In genomic region chr5:32089146-32090000, GRCh38 we compare ENCODE assay signal across 14 cellular contexts.
A peak's percentile ranks its signal among the peaks of the same experiment; 100 is the strongest.
DNase-seq lines count a peak whose midpoint lies in the region; ATAC-seq, FAIRE-seq and TF ChIP-seq lines count a peak whose summit lies in the region.
"Had no signal": no experiment of that assay in that cellular context is flagged by ENCODE, and none has a peak within 500 bp of the region (broad histone marks: within the 10 kb centered on the region; RNA-seq: fewer than 3 reads in every experiment).

No MANE protein-coding gene starts in this region.

- no peaks in the 10 kb centered on the region for H3K4me1 Mint-ChIP-seq in endodermal cell

- H3K36me3 ChIP-seq in right atrium auricular region, result peaks cover 40% of the 10 kb centered on the region
- no peaks in the 10 kb centered on the region for H3K36me3 ChIP-seq in endodermal cell (ENCODE audit: control insufficient read depth, insufficient read depth, low read length)
- no peaks in the 10 kb centered on the region for H3K36me3 ChIP-seq in HepG2 (replicated peaks in 1 of 2; ENCODE audit: control insufficient read depth in 1 of 2, insufficient read depth in 2 of 2, low read length in 2 of 2)
- H3K36me3 ChIP-seq: HAP-1 had no signal

- ATAC-seq in left ventricle myocardium superior (no peak), HepG2 (peak; percentile 47), GM21447 (IDR thresholded peaks at IDR 0.05; ENCODE audit: unreplicated experiment) (no peak)

- H3K4me3 Mint-ChIP-seq in endodermal cell, result no peak overlapping the region
- H3K4me3 Mint-ChIP-seq: CD4-positive, CD25-positive, alpha-beta regulatory T cell had no signal

- no peaks in the 10 kb centered on the region for H3K79me2 ChIP-seq in HepG2 (ENCODE audit: insufficient read depth, low read length)

- no peaks in the 10 kb centered on the region for H4K20me1 ChIP-seq in HepG2 (ENCODE audit: insufficient read depth, low read length)
- H4K20me1 ChIP-seq: BLaER1 treated with 17β-estradiol and CSF1 and Interleukin-3, amounts not matched to agents 10 nM and 100 nM had no signal

- no peaks in the 10 kb centered on the region for H3K9me3 Mint-ChIP-seq in endodermal cell
- H3K9me3 Mint-ChIP-seq: CD4-positive, CD25-positive, alpha-beta regulatory T cell had no signal

- peak overlapping the region; percentile 34 for H3K4me2 ChIP-seq in HepG2 (ENCODE audit: low read depth, low read length)
- H3K4me2 ChIP-seq: BLaER1 treated with 17β-estradiol and CSF1 and Interleukin-3, amounts not matched to agents 10 nM and 100 nM had no signal

- no peak for TF ChIP-seq POLR2A in HepG2 (IDR thresholded peaks at IDR 0.05; ENCODE audit: insufficient read depth in 1 of 2, low read depth in 2 of 2, low read length in 2 of 2)

- WGBS in endodermal cell (ENCODE audit: insufficient coverage in 1 of 2, insufficient read length in 1 of 2), 2 experiments, result 93 to 96% methylated on average over 24 to 30 of the region's 30 CpGs
- 70% methylated on average over 17 of the region's 30 CpGs for WGBS in HepG2 (ENCODE audit: low lambda C conversion rate)

- TF ChIP-seq CTCF in right atrium auricular region (IDR thresholded peaks at IDR 0.05), result no peak
- TF ChIP-seq CTCF in endodermal cell (conservative IDR thresholded peaks at IDR 0.05), result no peak
- no peak for TF ChIP-seq CTCF in HepG2 (CRISPR knock-in tag; IDR thresholded peaks at IDR 0.05)

- H3K36me3 Mint-ChIP-seq in endodermal cell (ENCODE audit: low read depth), result peaks cover 15% of the 10 kb centered on the region
- H3K36me3 Mint-ChIP-seq: CD4-positive, CD25-positive, alpha-beta regulatory T cell had no signal

- H2AFZ ChIP-seq in HepG2 (ENCODE audit: low read length), result no peak overlapping the region

- FAIRE-seq in HepG2 (lab: Jason Lieb, UNC), result no peak

- H3K27ac ChIP-seq in right atrium auricular region (no peak overlapping the region), endodermal cell (ENCODE audit: low read depth, low read length) (no peak overlapping the region), HepG2 (ENCODE audit: extremely low read length, insufficient read depth, low read length) (no peak overlapping the region)
- H3K27ac ChIP-seq: BLaER1 treated with 17β-estradiol and CSF1 and Interleukin-3, amounts not matched to agents 10 nM and 100 nM had no signal

- in situ Hi-C loops in HepG2 (cut with HindIII; ENCODE audit: extremely low pct_ligation_motif_present, low pct_unique_long_range_greater_than_20kb), result no loop called here

- CTCF ChIA-PET in HepG2 (lab: Yijun Ruan, JAX; ENCODE audit: low intra/inter-chr PET ratio, low total read pairs), result no interaction called here

- intact Hi-C loops in left ventricle myocardium superior (cut with micrococcal nuclease), result no loop called here
- intact Hi-C loops in HepG2 (cut with micrococcal nuclease; ENCODE audit: unreplicated experiment), result no loop called here

- DNase-seq in right atrium auricular region (ENCODE audit: low spot score), result peak; percentile 52
- no peak for DNase-seq in left ventricle myocardium superior
- peak; percentile 42 for DNase-seq in endodermal cell
- no peak for DNase-seq in HepG2 (ENCODE audit: low spot score)
- DNase-seq in dermis blood vessel endothelial cell, result no peak
- DNase-seq in activated naive CD4-positive, alpha-beta T cell (lab: John Stamatoyannopoulos, UW), result no peak
- DNase-seq in NCI-H1092 treated with DMSO at 0.1 percent for 48 hours (lab: John Stamatoyannopoulos, UW), result no peak
- DNase-seq: ACHN; CD4-positive, CD25-positive, alpha-beta regulatory T cell; DMS53; GF-D8 had no signal

- TF ChIP-seq RAD21 in HepG2 (CRISPR knock-in tag; IDR thresholded peaks at IDR 0.05), result no peak

- H3K4me1 ChIP-seq in right atrium auricular region (no peaks in the 10 kb centered on the region), endodermal cell (ENCODE audit: control insufficient read depth, insufficient read depth, low read length) (no peaks in the 10 kb centered on the region), HepG2 (ENCODE audit: insufficient read depth, low read length) (peaks cover 21% of the 10 kb centered on the region)
- H3K4me1 ChIP-seq: HAP-1 had no signal

- no peaks in the 10 kb centered on the region for H3K9me3 ChIP-seq in right atrium auricular region
- no peaks in the 10 kb centered on the region for H3K9me3 ChIP-seq in endodermal cell (ENCODE audit: control insufficient read depth, low read length)
- H3K9me3 ChIP-seq in HepG2 (ENCODE audit: low read length), result no peaks in the 10 kb centered on the region
- H3K9me3 ChIP-seq: BLaER1 treated with 17β-estradiol and CSF1 and Interleukin-3, amounts not matched to agents 10 nM and 100 nM; HAP-1 had no signal

- H3K27me3 Mint-ChIP-seq in endodermal cell (ENCODE audit: insufficient read depth), result no peaks in the 10 kb centered on the region
- H3K27me3 Mint-ChIP-seq: CD4-positive, CD25-positive, alpha-beta regulatory T cell had no signal

- H3K4me3 ChIP-seq in right atrium auricular region, result no peak overlapping the region
- no peak overlapping the region for H3K4me3 ChIP-seq in endodermal cell (ENCODE audit: low read length)
- 0 out of 6 replicates have a peak overlapping the region, but pooled peaks of 1 of the 3 experiments have one; percentile 1 for H3K4me3 ChIP-seq in HepG2 (replicated peaks in 1 of 3; ENCODE audit: insufficient read depth in 1 of 3, low read depth in 2 of 3, low read length in 3 of 3)
- H3K4me3 ChIP-seq: BLaER1 treated with 17β-estradiol and CSF1 and Interleukin-3, amounts not matched to agents 10 nM and 100 nM; HAP-1 had no signal

- H3K9ac ChIP-seq in endodermal cell (ENCODE audit: extremely low read depth, low read length, poor library complexity, severe bottlenecking) (no peak overlapping the region), HepG2 (ENCODE audit: insufficient read depth, low read depth, low read length) (no peak overlapping the region)
- H3K9ac ChIP-seq: BLaER1 treated with 17β-estradiol and CSF1 and Interleukin-3, amounts not matched to agents 10 nM and 100 nM had no signal

- BruUV-seq in HepG2 (replicated peaks; lab: Mats Ljungman, UMichigan), result no TSS peak

- H3K27me3 ChIP-seq in right atrium auricular region (no peaks in the 10 kb centered on the region), endodermal cell (ENCODE audit: control insufficient read depth, insufficient read depth, low read length, poor library complexity, severe bottlenecking) (no peaks in the 10 kb centered on the region), HepG2 (ENCODE audit: control insufficient read depth in 1 of 2, insufficient read depth in 2 of 2, low read length in 2 of 2) (no peaks in the 10 kb centered on the region)
- H3K27me3 ChIP-seq: BLaER1 treated with 17β-estradiol and CSF1 and Interleukin-3, amounts not matched to agents 10 nM and 100 nM had no signal

- TF ChIP-seq EP300 in HepG2 (IDR thresholded peaks at IDR 0.05; ENCODE audit: low read depth in 2 of 2, low read length in 2 of 2), result no peak
- TF ChIP-seq EP300 in HepG2 (CRISPR knock-in tag; IDR thresholded peaks at IDR 0.05; ENCODE audit: borderline replicate concordance), result no peak

- POLR2A ChIA-PET in HepG2 (lab: Yijun Ruan, JAX), result no interaction called here

- H3K27ac Mint-ChIP-seq in endodermal cell, result peak overlapping the region; percentile 10
- H3K27ac Mint-ChIP-seq: CD4-positive, CD25-positive, alpha-beta regulatory T cell had no signal

TF ChIP-seq in HepG2, 621 proteins besides CTCF, POLR2A, EP300 and RAD21 (continues in another document):
- TF ChIP-seq NFE2L1 (CRISPR knock-in tag; IDR thresholded peaks at IDR 0.05; ENCODE audit: borderline replicate concordance) (no peak), CAMTA2 (CRISPR knock-in tag; IDR thresholded peaks at IDR 0.05; ENCODE audit: borderline replicate concordance) (no peak), IRF9 (CRISPR knock-in tag; IDR thresholded peaks at IDR 0.05; ENCODE audit: borderline replicate concordance) (no peak), GMEB2 (CRISPR knock-in tag; IDR thresholded peaks at IDR 0.05; ENCODE audit: low read depth) (no peak), CHD2 (IDR thresholded peaks at IDR 0.05; ENCODE audit: low read depth, low read length) (no peak), ZNF224 (CRISPR knock-in tag; IDR thresholded peaks at IDR 0.05) (no peak), CEBPB (IDR thresholded peaks at IDR 0.05; ENCODE audit: borderline replicate concordance, low read depth, low read length) (peak; percentile 10; the same call in 1 of the 2 replicates), HNF1B (CRISPR knock-in tag; IDR thresholded peaks at IDR 0.05) (no peak), MAX (IDR thresholded peaks at IDR 0.05) (peak; percentile 35; the same call in 1 of the 2 replicates)

Comparison
In these comparisons a context has a peak if more than half of its experiments do, and no peak if none do; other contexts are left out.
1. DNase-seq: peak in right atrium auricular region (single experiment) and endodermal cell (single experiment); none in left ventricle myocardium superior (single experiment), HepG2 (single experiment), dermis blood vessel endothelial cell (single experiment), activated naive CD4-positive, alpha-beta T cell (0 of 4) and NCI-H1092 treated with DMSO at 0.1 percent for 48 hours (single experiment).